In genomic region chr3:194344012-194344411, GRCh38 we compare ENCODE assay signal across 8 cellular contexts. TPM values are rescaled to one million over a fixed set of nuclear protein-coding genes. Genes with fewer than 3 reads are reported as not detected.
DNase-seq lines count a peak whose midpoint lies in the region; ATAC-seq, FAIRE-seq and TF ChIP-seq lines count a peak whose summit lies in the region.

No MANE protein-coding gene starts in this region.

- H3K27ac ChIP-seq in CD4-positive, CD25-positive, alpha-beta regulatory T cell (ENCODE audit: insufficient read depth, low read length, poor library complexity, severe bottlenecking): no peak overlapping the region
- H3K27ac ChIP-seq in GM23338 (ENCODE audit: low read depth): no peak overlapping the region
- no peak overlapping the region for H3K27ac ChIP-seq in H1 (ENCODE audit: low read depth, low read length)

- peaks cover 0 to 6% (median 2%) of the 10 kb centered on the region in 4 donors for H3K4me1 Mint-ChIP-seq in CD4-positive, CD25-positive, alpha-beta regulatory T cell
- peaks cover 22% of the 10 kb centered on the region for H3K4me1 Mint-ChIP-seq in GM23338
- no peaks in the 10 kb centered on the region for H3K4me1 Mint-ChIP-seq in activated CD8-positive, alpha-beta T cell treated with anti-CD3 and anti-CD28 coated beads, Interleukin-2, amount 10 ng/mL, durations not matched to agents 7 days and 5 days (ENCODE audit: low read depth)
- no peaks in the 10 kb centered on the region for H3K4me1 Mint-ChIP-seq in stimulated activated effector memory CD8-positive, alpha-beta T cell treated with anti-CD3 and anti-CD28 coated beads, Interleukin-12 subunit alpha, Interleukin-12 subunit beta, amount 100 ng/mL, for 72 hours

- H4K5ac ChIP-seq in H1 (ENCODE audit: insufficient read length, low read depth, low read length): no peak overlapping the region

- WGBS in H1 (ENCODE audit: extremely low coverage in 1 of 2, insufficient coverage in 1 of 2, insufficient read length in 1 of 2, insufficient replicate concordance in 2 of 2, low coverage in 1 of 2, low lambda C conversion rate in 2 of 2, missing lambda C conversion rate in 1 of 2), 2 experiments: 42% methylated on average over 9 of the region's 9 CpGs; no CpG with 5 or more reads in 1 of the 2 experiments

- H3K79me1 ChIP-seq in H1 (ENCODE audit: low read depth, low read length): no peaks in the 10 kb centered on the region

- no peak overlapping the region for H3K4me3 ChIP-seq in CD4-positive, CD25-positive, alpha-beta regulatory T cell (ENCODE audit: low read depth, low read length)
- H3K4me3 ChIP-seq in GM23338 (no peak overlapping the region), H1 (ENCODE audit: extremely low read depth in 1 of 4, insufficient read depth in 2 of 4, low read depth in 3 of 4, low read length in 4 of 4) (no peak overlapping the region)

- H2AFZ ChIP-seq in GM23338: no peak overlapping the region; the same call in 1 of the 2 replicates
- H2AFZ ChIP-seq in H1 (ENCODE audit: low read length): no peak overlapping the region

- TF ChIP-seq RAD21 in H1 (IDR thresholded peaks at IDR 0.05 in 1 of 2, conservative IDR thresholded peaks at IDR 0.05 in 1 of 2; ENCODE audit: low read depth in 2 of 2, low read length in 2 of 2): peak; percentile 70 to 81

- no peak for TF ChIP-seq EP300 in H1 (IDR thresholded peaks at IDR 0.05; ENCODE audit: borderline replicate concordance in 1 of 2, low read depth in 2 of 2, low read length in 2 of 2)

- H2BK12ac ChIP-seq in H1 (ENCODE audit: low read depth, low read length): no peak overlapping the region

- no peak overlapping the region for H3K56ac ChIP-seq in H1 (replicated peaks; ENCODE audit: insufficient read length, low read depth, low read length)

- FAIRE-seq in H1 (lab: Jason Lieb, UNC): peak; percentile 81

- H3K27me3 ChIP-seq in CD4-positive, CD25-positive, alpha-beta regulatory T cell (ENCODE audit: control insufficient read depth, insufficient read depth, low read length): no peaks in the 10 kb centered on the region
- H3K27me3 ChIP-seq in GM23338 (ENCODE audit: insufficient read depth) (peaks cover 12% of the 10 kb centered on the region; the same call in 1 of the 2 replicates), H1 (replicated peaks in 1 of 4; ENCODE audit: control insufficient read depth in 3 of 4, extremely low read depth in 1 of 4, insufficient read depth in 3 of 4, low read length in 3 of 4) (peaks cover 0 to 20% (median 11%) of the 10 kb centered on the region in 4 experiments; a peak in 6 of 7 replicates)

- CTCF ChIA-PET in activated CD8-positive, alpha-beta T cell treated with anti-CD3 and anti-CD28 coated beads, Interleukin-2, amount 10 ng/mL, durations not matched to agents 7 days and 5 days (lab: Charles Lee): interaction anchor here (0.6 to 4.0 kb wide), 41 partner anchors 9 to 678 kb away, joined by 3 to 29 read pairs (median 4); partner anchors contain the start of gene GP5
- CTCF ChIA-PET in H1 (lab: Charles Lee; ENCODE audit: partially characterized antibody): interaction anchor here (0.6 to 15.8 kb wide), 32 partner anchors 9 to 742 kb away, joined by 3 to 344 read pairs (median 5); partner anchors contain the start of genes GP5 and LRRC15

- H4K8ac ChIP-seq in H1 (ENCODE audit: extremely low read depth, insufficient read depth, low read length): no peak overlapping the region

- no peaks in the 10 kb centered on the region for H3K36me3 ChIP-seq in CD4-positive, CD25-positive, alpha-beta regulatory T cell (ENCODE audit: control insufficient read depth, insufficient read depth, low read length)
- no peaks in the 10 kb centered on the region for H3K36me3 ChIP-seq in GM23338 (ENCODE audit: insufficient read depth)
- no peaks in the 10 kb centered on the region for H3K36me3 ChIP-seq in H1 (ENCODE audit: control insufficient read depth in 2 of 4, insufficient read depth in 4 of 4, low read length in 3 of 4)

- TF ChIP-seq POLR2A in H1 (IDR thresholded peaks at IDR 0.05; ENCODE audit: control extremely low read depth in 1 of 2, low read depth in 2 of 2, low read length in 2 of 2): no peak

- no peak overlapping the region for H2BK15ac ChIP-seq in H1 (ENCODE audit: low read length)

- no peak overlapping the region for H3K14ac ChIP-seq in H1 (ENCODE audit: insufficient read length)

- no peak overlapping the region for H4K91ac ChIP-seq in H1 (replicated peaks; ENCODE audit: insufficient read length, low read length)

- H3K9me2 ChIP-seq in GM23338 (ENCODE audit: insufficient read depth): no peaks in the 10 kb centered on the region

- H3K4me3 Mint-ChIP-seq in CD4-positive, CD25-positive, alpha-beta regulatory T cell: peak overlapping the region in 1 of 4 donors; percentile 21
- no peak overlapping the region for H3K4me3 Mint-ChIP-seq in GM23338
- no peak overlapping the region for H3K4me3 Mint-ChIP-seq in activated CD8-positive, alpha-beta T cell treated with anti-CD3 and anti-CD28 coated beads, Interleukin-2, amount 10 ng/mL, durations not matched to agents 7 days and 5 days
- H3K4me3 Mint-ChIP-seq in stimulated activated effector memory CD8-positive, alpha-beta T cell treated with anti-CD3 and anti-CD28 coated beads, Interleukin-12 subunit alpha, Interleukin-12 subunit beta, amount 100 ng/mL, for 72 hours: no peak overlapping the region

- no peak overlapping the region for H2BK120ac ChIP-seq in H1 (replicated peaks; ENCODE audit: low read depth, low read length)

- peak; percentile 30 to 61 for ATAC-seq in CD4-positive, CD25-positive, alpha-beta regulatory T cell (ENCODE audit: low read depth in 2 of 2)
- ATAC-seq in GM23338 (peak; percentile 51), GM21529 (IDR thresholded peaks at IDR 0.05; ENCODE audit: unreplicated experiment) (no peak)
- peak; percentile 73 for ATAC-seq in activated CD8-positive, alpha-beta T cell treated with anti-CD3 and anti-CD28 coated beads, Interleukin-2, amount 10 ng/mL, durations not matched to agents 7 days and 5 days
- peak; percentile 38 for ATAC-seq in stimulated activated effector memory CD8-positive, alpha-beta T cell treated with anti-CD3 and anti-CD28 coated beads, Interleukin-12 subunit alpha, Interleukin-12 subunit beta, amount 100 ng/mL, for 72 hours

- no peak overlapping the region for H3K23ac ChIP-seq in H1 (ENCODE audit: insufficient read length)

- peak; percentile 54 to 62 (median 58) for DNase-seq in CD4-positive, CD25-positive, alpha-beta regulatory T cell
- peak; percentile 90 for DNase-seq in GM23338 (ENCODE audit: low spot score)
- peak; percentile 78 for DNase-seq in NCI-H69 (lab: John Stamatoyannopoulos, UW)
- DNase-seq in activated CD8-positive, alpha-beta T cell treated with anti-CD3 and anti-CD28 coated beads, Interleukin-2, amount 10 ng/mL, durations not matched to agents 7 days and 5 days: peak; percentile 78
- peak; percentile 58 to 96 for DNase-seq in H1 (ENCODE audit: low read depth in 1 of 2, low spot score in 2 of 2)
- peak; percentile 81 for DNase-seq in mucosa of gallbladder (ENCODE audit: low spot score)
- DNase-seq in stimulated activated effector memory CD8-positive, alpha-beta T cell treated with anti-CD3 and anti-CD28 coated beads, Interleukin-12 subunit alpha, Interleukin-12 subunit beta, amount 100 ng/mL, for 72 hours (ENCODE audit: low spot score in 2 of 2): peak; percentile 60 to 84

- no peaks in the 10 kb centered on the region for H4K20me1 ChIP-seq in GM23338 (replicated peaks; ENCODE audit: insufficient read depth)
- H4K20me1 ChIP-seq in H1 (replicated peaks in 1 of 2; ENCODE audit: control insufficient read depth in 1 of 2, insufficient read depth in 2 of 2, low read length in 2 of 2): no peaks in the 10 kb centered on the region

- H3K79me2 ChIP-seq in GM23338 (replicated peaks; ENCODE audit: insufficient read depth): no peaks in the 10 kb centered on the region
- H3K79me2 ChIP-seq in H1 (ENCODE audit: control insufficient read depth in 1 of 2, insufficient read depth in 2 of 2, low read length in 2 of 2): no peaks in the 10 kb centered on the region

- peak overlapping the region in 1 of 3 donors; percentile 82 for H3K27ac Mint-ChIP-seq in CD4-positive, CD25-positive, alpha-beta regulatory T cell
- H3K27ac Mint-ChIP-seq in GM23338: no peak overlapping the region
- H3K27ac Mint-ChIP-seq in activated CD8-positive, alpha-beta T cell treated with anti-CD3 and anti-CD28 coated beads, Interleukin-2, amount 10 ng/mL, durations not matched to agents 7 days and 5 days: no peak overlapping the region
- H3K27ac Mint-ChIP-seq in stimulated activated effector memory CD8-positive, alpha-beta T cell treated with anti-CD3 and anti-CD28 coated beads, Interleukin-12 subunit alpha, Interleukin-12 subunit beta, amount 100 ng/mL, for 72 hours: no peak overlapping the region

- POLR2A ChIA-PET in activated CD8-positive, alpha-beta T cell treated with anti-CD3 and anti-CD28 coated beads, Interleukin-2, amount 10 ng/mL, durations not matched to agents 7 days and 5 days (lab: Charles Lee): no interaction called here
- POLR2A ChIA-PET in H1 (lab: Charles Lee; ENCODE audit: partially characterized antibody): no interaction called here

- H3K27me3 Mint-ChIP-seq in CD4-positive, CD25-positive, alpha-beta regulatory T cell: peaks cover 30% of the 10 kb centered on the region
- peaks cover 22% of the 10 kb centered on the region for H3K27me3 Mint-ChIP-seq in GM23338 (ENCODE audit: insufficient read depth, low read depth, poor library complexity)
- peaks cover 5% of the 10 kb centered on the region for H3K27me3 Mint-ChIP-seq in activated CD8-positive, alpha-beta T cell treated with anti-CD3 and anti-CD28 coated beads, Interleukin-2, amount 10 ng/mL, durations not matched to agents 7 days and 5 days (ENCODE audit: low read depth)

- no peak overlapping the region for H2AK5ac ChIP-seq in H1 (ENCODE audit: low read depth, low read length)

- H3K18ac ChIP-seq in H1 (ENCODE audit: extremely low read depth, low read length): no peak overlapping the region

- H3K9ac ChIP-seq in H1 (replicated peaks in 1 of 4; ENCODE audit: extremely low read depth in 1 of 4, low read depth in 3 of 4, low read length in 3 of 4): no peak overlapping the region

- no peak overlapping the region for H3K4ac ChIP-seq in H1 (replicated peaks; ENCODE audit: insufficient read length, low read depth, low read length)

- H2BK5ac ChIP-seq in H1 (ENCODE audit: low read depth, low read length): no peak overlapping the region

- H3K36me3 Mint-ChIP-seq in CD4-positive, CD25-positive, alpha-beta regulatory T cell: no peaks in the 10 kb centered on the region
- no peaks in the 10 kb centered on the region for H3K36me3 Mint-ChIP-seq in GM23338 (ENCODE audit: low read depth)
- no peaks in the 10 kb centered on the region for H3K36me3 Mint-ChIP-seq in activated CD8-positive, alpha-beta T cell treated with anti-CD3 and anti-CD28 coated beads, Interleukin-2, amount 10 ng/mL, durations not matched to agents 7 days and 5 days (ENCODE audit: low read depth)
- H3K36me3 Mint-ChIP-seq in stimulated activated effector memory CD8-positive, alpha-beta T cell treated with anti-CD3 and anti-CD28 coated beads, Interleukin-12 subunit alpha, Interleukin-12 subunit beta, amount 100 ng/mL, for 72 hours: no peaks in the 10 kb centered on the region

- H2BK20ac ChIP-seq in H1 (ENCODE audit: low read length): no peak overlapping the region

- H3F3A ChIP-seq in GM23338 (replicated peaks; ENCODE audit: low read depth): no peaks in the 10 kb centered on the region

- TF ChIP-seq CTCF in GM23338 (conservative IDR thresholded peaks at IDR 0.05; ENCODE audit: low read depth in 2 of 2): peak; percentile 91 to 98
- peak; percentile 86 to 90 (median 90) for TF ChIP-seq CTCF in H1 (IDR thresholded peaks at IDR 0.05; ENCODE audit: control extremely low read depth in 1 of 3, insufficient read depth in 1 of 3, low read depth in 1 of 3, low read length in 3 of 3)

- H3K9me3 ChIP-seq in CD4-positive, CD25-positive, alpha-beta regulatory T cell (ENCODE audit: control insufficient read depth in 2 of 2, low read length in 2 of 2): no peaks in the 10 kb centered on the region
- no peaks in the 10 kb centered on the region for H3K9me3 ChIP-seq in H1 (ENCODE audit: insufficient read depth in 2 of 2, low read depth in 1 of 2, low read length in 1 of 2)

- no peaks in the 10 kb centered on the region for H3K9me3 Mint-ChIP-seq in CD4-positive, CD25-positive, alpha-beta regulatory T cell
- no peaks in the 10 kb centered on the region for H3K9me3 Mint-ChIP-seq in GM23338
- H3K9me3 Mint-ChIP-seq in activated CD8-positive, alpha-beta T cell treated with anti-CD3 and anti-CD28 coated beads, Interleukin-2, amount 10 ng/mL, durations not matched to agents 7 days and 5 days (ENCODE audit: insufficient read depth): no peaks in the 10 kb centered on the region
- H3K9me3 Mint-ChIP-seq in stimulated activated effector memory CD8-positive, alpha-beta T cell treated with anti-CD3 and anti-CD28 coated beads, Interleukin-12 subunit alpha, Interleukin-12 subunit beta, amount 100 ng/mL, for 72 hours: no peaks in the 10 kb centered on the region

- no peaks in the 10 kb centered on the region for H3K4me1 ChIP-seq in CD4-positive, CD25-positive, alpha-beta regulatory T cell (ENCODE audit: control insufficient read depth, insufficient read depth, low read length, poor library complexity, severe bottlenecking)
- H3K4me1 ChIP-seq in GM23338 (ENCODE audit: insufficient read depth) (peaks cover 16% of the 10 kb centered on the region), H1 (replicated peaks in 1 of 4; ENCODE audit: control insufficient read depth in 3 of 4, insufficient read depth in 4 of 4, low read length in 3 of 4) (peaks cover 4 to 22% (median 17%) of the 10 kb centered on the region in 4 experiments)

- H3K4me2 ChIP-seq in GM23338 (no peak overlapping the region), H1 (ENCODE audit: insufficient read depth in 1 of 2, low read depth in 2 of 2, low read length in 2 of 2) (no peak overlapping the region)

- H3K23me2 ChIP-seq in H1 (ENCODE audit: low read depth, low read length): no peaks in the 10 kb centered on the region

RNA-seq across cellular contexts. Expression of gene CPN2, which starts 7.1 kb away (rescaled TPM):
- not detected for total RNA-seq in CD4-positive, CD25-positive, alpha-beta regulatory T cell
- polyA plus RNA-seq in CD4-positive, CD25-positive, alpha-beta regulatory T cell: not detected
- 0.14 TPM in 1 of 2 replicates, not detected in the other for total RNA-seq in GM23338 (2014; rRNA removed; shearing (Covaris generic))
- polyA plus RNA-seq in GM23338 (2016; fragmentation: Nextera tagmentation; extraction: Ambion mirVana): 0.10 TPM in 1 of 2 replicates, not detected in the other
- total RNA-seq in activated CD8-positive, alpha-beta T cell treated with anti-CD3 and anti-CD28 coated beads, Interleukin-2, amount 10 ng/mL, durations not matched to agents 7 days and 5 days: not detected
- total RNA-seq in H1 (2021; fragmentation: NEBNext Ultra II Directional; extraction: Animal tissue kit (Norgen Biotek cat#: 25700)): not detected in 2 replicates
- polyA plus RNA-seq in H1 (2011; rRNA removed): 0.03 TPM in 1 of 2 replicates, not detected in the other
- not detected for polyA plus RNA-seq in H1 (2011; cell fraction: cytosol; rRNA removed)
- polyA plus RNA-seq in H1 (2011; cell fraction: nucleus; rRNA removed): not detected
- polyA plus RNA-seq in H1 (2012, experiment 1 of 2): 0.12 TPM in 1 of 4 replicates, not detected in the others
- not detected for polyA plus RNA-seq in H1 (2012, experiment 2 of 2)
- 0.02 TPM for polyA plus RNA-seq in H1 (2013, experiment 1 of 2)
- polyA plus RNA-seq in H1 (2013, experiment 2 of 2): 0.02 TPM
- not detected in 2 replicates for polyA minus RNA-seq in H1 (2011; rRNA and poly(A)+ RNA removed)
- polyA minus RNA-seq in H1 (2011; cell fraction: cytosol; rRNA and poly(A)+ RNA removed): not detected
- polyA minus RNA-seq in H1 (2011; cell fraction: nucleus; rRNA and poly(A)+ RNA removed): not detected
- 0.12 TPM for total RNA-seq in mucosa of gallbladder

RNA-seq across cellular contexts. Expression of gene LRRC15, which starts 25.5 kb away (rescaled TPM):
- total RNA-seq in CD4-positive, CD25-positive, alpha-beta regulatory T cell: not detected
- not detected for polyA plus RNA-seq in CD4-positive, CD25-positive, alpha-beta regulatory T cell
- 0.14 TPM in 1 of 2 replicates, not detected in the other for total RNA-seq in GM23338 (2014; rRNA removed; shearing (Covaris generic))
- polyA plus RNA-seq in GM23338 (2016; fragmentation: Nextera tagmentation; extraction: Ambion mirVana) (0.05 TPM in 1 of 2 replicates, not detected in the other), H1 (2011; rRNA removed) (0.15 and 0.17 TPM in 2 replicates)
- not detected for total RNA-seq in activated CD8-positive, alpha-beta T cell treated with anti-CD3 and anti-CD28 coated beads, Interleukin-2, amount 10 ng/mL, durations not matched to agents 7 days and 5 days
- 0.37 and 0.40 TPM in 2 replicates for total RNA-seq in H1 (2021; fragmentation: NEBNext Ultra II Directional; extraction: Animal tissue kit (Norgen Biotek cat#: 25700))
- 0.08 TPM for polyA plus RNA-seq in H1 (2011; cell fraction: cytosol; rRNA removed)
- 0.19 TPM for polyA plus RNA-seq in H1 (2011; cell fraction: nucleus; rRNA removed)
- polyA plus RNA-seq in H1 (2012, experiment 1 of 2): 0.11 to 0.16 TPM (median 0.16 TPM) in 3 of 4 replicates, not detected in the other
- 0.07 TPM for polyA plus RNA-seq in H1 (2012, experiment 2 of 2)
- 0.34 TPM for polyA plus RNA-seq in H1 (2013, experiment 1 of 2)
- 0.42 TPM for polyA plus RNA-seq in H1 (2013, experiment 2 of 2)
- polyA minus RNA-seq in H1 (2011; rRNA and poly(A)+ RNA removed): 0.17 and 0.32 TPM in 2 replicates
- polyA minus RNA-seq in H1 (2011; cell fraction: cytosol; rRNA and poly(A)+ RNA removed): not detected
- 0.10 TPM for polyA minus RNA-seq in H1 (2011; cell fraction: nucleus; rRNA and poly(A)+ RNA removed)
- 0.35 TPM for total RNA-seq in mucosa of gallbladder

RNA-seq across cellular contexts. Expression of gene GP5, which starts 55.1 kb away (rescaled TPM):
- total RNA-seq in CD4-positive, CD25-positive, alpha-beta regulatory T cell: 1.4 TPM
- 1 to 10 TPM in 2 of 4 donors, under 1 TPM in 2; 0.41 to 2.7 (median 1.2) TPM for polyA plus RNA-seq in CD4-positive, CD25-positive, alpha-beta regulatory T cell
- total RNA-seq in GM23338 (2014; rRNA removed; shearing (Covaris generic)): 0.07 and 0.12 TPM in 2 replicates
- polyA plus RNA-seq in GM23338 (2016; fragmentation: Nextera tagmentation; extraction: Ambion mirVana) (0.15 TPM in 1 of 2 replicates, not detected in the other), H1 (2011; rRNA removed) (0.05 and 0.14 TPM in 2 replicates)
- total RNA-seq in activated CD8-positive, alpha-beta T cell treated with anti-CD3 and anti-CD28 coated beads, Interleukin-2, amount 10 ng/mL, durations not matched to agents 7 days and 5 days: 1 to 10 TPM; 1.3 to 1.4 TPM
- total RNA-seq in H1 (2021; fragmentation: NEBNext Ultra II Directional; extraction: Animal tissue kit (Norgen Biotek cat#: 25700)): 0.10 and 0.13 TPM in 2 replicates
- 0.05 TPM for polyA plus RNA-seq in H1 (2011; cell fraction: cytosol; rRNA removed)
- 0.06 TPM for polyA plus RNA-seq in H1 (2011; cell fraction: nucleus; rRNA removed)
- 0.05 to 0.10 TPM (median 0.07 TPM) in 3 of 4 replicates, not detected in the other for polyA plus RNA-seq in H1 (2012, experiment 1 of 2)
- 0.09 TPM for polyA plus RNA-seq in H1 (2012, experiment 2 of 2)
- 0.04 TPM for polyA plus RNA-seq in H1 (2013, experiment 1 of 2)
- polyA plus RNA-seq in H1 (2013, experiment 2 of 2): 0.02 TPM
- 0.07 and 0.13 TPM in 2 replicates for polyA minus RNA-seq in H1 (2011; rRNA and poly(A)+ RNA removed)
- not detected for polyA minus RNA-seq in H1 (2011; cell fraction: cytosol; rRNA and poly(A)+ RNA removed)
- polyA minus RNA-seq in H1 (2011; cell fraction: nucleus; rRNA and poly(A)+ RNA removed): 0.20 TPM
- total RNA-seq in mucosa of gallbladder: 0.17 TPM
